Comparison of ENCODE assay signal across 13 cellular contexts in the genomic region with DNA sequence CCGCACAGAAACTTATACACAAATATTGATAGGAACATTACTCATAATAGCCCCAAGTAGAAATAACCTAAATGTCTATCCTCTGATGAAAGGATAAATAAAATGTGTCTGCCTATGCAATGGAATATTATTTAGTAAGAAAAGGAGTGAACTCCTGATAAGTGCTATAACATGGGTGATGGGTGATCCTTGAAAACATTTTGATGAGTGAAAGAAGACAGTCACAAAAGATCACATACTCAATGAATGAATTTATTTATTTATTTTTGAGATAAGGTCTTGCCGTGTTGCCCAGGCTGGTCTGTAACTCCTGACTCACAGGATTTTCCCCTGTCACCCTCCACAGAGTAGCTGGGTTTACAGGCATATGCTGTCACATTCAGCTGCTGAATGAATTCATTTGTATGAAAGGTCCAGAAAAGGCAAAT. TPM values are rescaled to one million over a fixed set of nuclear protein-coding genes. Genes with fewer than 3 reads are reported as not detected.
DNase-seq lines count a peak whose midpoint lies in the region; ATAC-seq, FAIRE-seq and TF ChIP-seq lines count a peak whose summit lies in the region.
"Had no signal": no experiment of that assay in that cellular context is flagged by ENCODE, and none has a peak within 500 bp of the region (broad histone marks: within the 10 kb centered on the region; RNA-seq: fewer than 3 reads in every experiment).

No MANE protein-coding gene starts in this region.

- H2AFZ ChIP-seq in astrocyte (ENCODE audit: low read depth, low read length): no peak overlapping the region

- peaks cover 4% of the 10 kb centered on the region for H4K20me1 ChIP-seq in astrocyte (ENCODE audit: insufficient read depth, low read length)

- H3K36me3 Mint-ChIP-seq in astrocyte (ENCODE audit: low read depth, unreplicated experiment): no peaks in the 10 kb centered on the region

- H3K9ac ChIP-seq in astrocyte (ENCODE audit: low read length): peak overlapping the region; percentile 70

- TF ChIP-seq CTCF in BE2C (IDR thresholded peaks at IDR 0.05; ENCODE audit: low read depth, low read length): no peak
- TF ChIP-seq CTCF in astrocyte (IDR thresholded peaks at IDR 0.05; ENCODE audit: insufficient read depth, low read depth, low read length): no peak

- H3K9me3 ChIP-seq in BE2C (no peaks in the 10 kb centered on the region), astrocyte (ENCODE audit: insufficient read depth, low read depth, low read length) (no peaks in the 10 kb centered on the region)

- no peaks in the 10 kb centered on the region for H3K27me3 Mint-ChIP-seq in astrocyte (ENCODE audit: low read depth, unreplicated experiment)
- H3K27me3 Mint-ChIP-seq: brain had no signal

- FAIRE-seq in astrocyte (lab: Jason Lieb, UNC): no peak
- FAIRE-seq: HTR-8/SVneo had no signal

- ATAC-seq in HG02610 (IDR thresholded peaks at IDR 0.05; ENCODE audit: unreplicated experiment) (peak; percentile 68), HG02588 (IDR thresholded peaks at IDR 0.05; ENCODE audit: unreplicated experiment) (no peak)
- ATAC-seq: left ventricle myocardium superior had no signal

- no peaks in the 10 kb centered on the region for H3K9me3 Mint-ChIP-seq in astrocyte (ENCODE audit: unreplicated experiment)
- H3K9me3 Mint-ChIP-seq: brain had no signal

- H3K36me3 ChIP-seq in BE2C (no peaks in the 10 kb centered on the region), astrocyte (ENCODE audit: insufficient read depth, low read length) (no peaks in the 10 kb centered on the region)

- H3K4me3 ChIP-seq in BE2C (ENCODE audit: low read depth, low read length) (no peak overlapping the region), astrocyte (ENCODE audit: insufficient read depth, low read depth, low read length) (no peak overlapping the region)

- H3K27me3 ChIP-seq in BE2C: no peaks in the 10 kb centered on the region
- no peaks in the 10 kb centered on the region for H3K27me3 ChIP-seq in astrocyte (ENCODE audit: insufficient read depth, low read length)

- peak overlapping the region; percentile 98 for H3K27ac Mint-ChIP-seq in astrocyte (ENCODE audit: unreplicated experiment)
- H3K27ac Mint-ChIP-seq: brain had no signal

- peaks cover 75% of the 10 kb centered on the region for H3K79me2 ChIP-seq in astrocyte (ENCODE audit: insufficient read depth, low read length)

- DNase-seq in BE2C (peak; percentile 16), astrocyte (ENCODE audit: low read depth) (peak; percentile 82), lung microvascular endothelial cell (ENCODE audit: low read depth in 2 of 2) (peak; percentile 57 to 74), NCI-H345 treated with DMSO at 0.1 percent for 48 hours (lab: John Stamatoyannopoulos, UW; ENCODE audit: unreplicated experiment) (no peak), NCI-H2029 (lab: John Stamatoyannopoulos, UW) (no peak), iPS-NIHi7 (ENCODE audit: extremely low spot score) (no peak)
- DNase-seq: activated CD4-positive, alpha-beta T cell treated with anti-CD3 and anti-CD28 coated beads for 4 hours; left ventricle myocardium superior; NCI-H1694 had no signal

- H3K4me1 ChIP-seq in BE2C (no peaks in the 10 kb centered on the region), astrocyte (ENCODE audit: insufficient read depth, low read length) (peaks cover 53% of the 10 kb centered on the region)

- peaks cover 47% of the 10 kb centered on the region for H3K4me1 Mint-ChIP-seq in astrocyte (ENCODE audit: low read depth, unreplicated experiment)

- H3K27ac ChIP-seq in astrocyte (ENCODE audit: low read depth, low read length): peak overlapping the region; percentile 90

- peak overlapping the region; percentile 55 for H3K4me3 Mint-ChIP-seq in astrocyte (ENCODE audit: unreplicated experiment)
- H3K4me3 Mint-ChIP-seq: brain had no signal

- H3K4me2 ChIP-seq in astrocyte (ENCODE audit: low read length): peak overlapping the region; percentile 46

RNA-seq across cellular contexts. Expression of gene RNF121, which starts 17.3 kb away (rescaled TPM):
- polyA plus RNA-seq in BE2C (2012; ENCODE audit: insufficient read depth, insufficient read length, low read depth): 68.2 TPM
- total RNA-seq in astrocyte (62.3 and 73.4 TPM in 2 replicates), lung microvascular endothelial cell (22.4 and 27.8 TPM in 2 replicates)

RNA-seq across cellular contexts. Expression of gene XNDC1N, which starts 17.8 kb away (rescaled TPM):
- polyA plus RNA-seq in BE2C (2012; ENCODE audit: insufficient read depth, insufficient read length, low read depth): 0.85 TPM
- total RNA-seq in astrocyte: 7.6 and 7.8 TPM in 2 replicates
- 5.7 and 6.0 TPM in 2 replicates for total RNA-seq in lung microvascular endothelial cell

RNA-seq across cellular contexts. Expression of gene IL18BP, which starts 52.6 kb away (rescaled TPM):
- 21.4 TPM for polyA plus RNA-seq in BE2C (2012; ENCODE audit: insufficient read depth, insufficient read length, low read depth)
- total RNA-seq in astrocyte (14.1 and 15.2 TPM in 2 replicates), lung microvascular endothelial cell (1.1 and 2.0 TPM in 2 replicates)

Comparison
In these comparisons a context has a peak if more than half of its experiments do, and no peak if none do; other contexts are left out.
1. DNase-seq: peak in BE2C (single experiment), astrocyte (single experiment) and lung microvascular endothelial cell (2 of 2); none in NCI-H345 treated with DMSO at 0.1 percent for 48 hours (single experiment), NCI-H2029 (single experiment) and iPS-NIHi7 (single experiment).